16 cellular contexts compared by ENCODE assay signal in genomic region chr3:191105418-191105817, GRCh38.
DNase-seq lines count a peak whose midpoint lies in the region; ATAC-seq and TF ChIP-seq lines count a peak whose summit lies in the region.
"Had no signal": no experiment of that assay in that cellular context is flagged by ENCODE, and none has a peak within 500 bp of the region (broad histone marks: within the 10 kb centered on the region; RNA-seq: fewer than 3 reads in every experiment).

No MANE protein-coding gene starts in this region.

- H3K27ac ChIP-seq in right atrium auricular region, result no peak overlapping the region
- H3K27ac ChIP-seq: heart left ventricle, SK-N-MC had no signal

- no peaks in the 10 kb centered on the region for H3K27me3 Mint-ChIP-seq in activated CD4-positive, alpha-beta memory T cell treated with anti-CD3 and anti-CD28 coated beads, Interleukin-2, amount 10 ng/mL, durations not matched to agents 7 days and 5 days

- DNase-seq in kidney tubule cell (ENCODE audit: low spot score) (peak; percentile 20), right atrium auricular region (ENCODE audit: low spot score) (no peak), midbrain (lab: John Stamatoyannopoulos, UW) (no peak), T-helper 2 cell (no peak)
- no peak for DNase-seq in activated CD4-positive, alpha-beta memory T cell treated with anti-CD3 and anti-CD28 coated beads, Interleukin-2, amount 10 ng/mL, durations not matched to agents 7 days and 5 days
- DNase-seq: activated T-cell treated with anti-CD3 and anti-CD28 coated beads for 4 hours, DMS53, H9, heart left ventricle, NCI-H2171, nephron progenitor cell had no signal

- no peak overlapping the region for H3K4me3 Mint-ChIP-seq in activated CD4-positive, alpha-beta memory T cell treated with anti-CD3 and anti-CD28 coated beads, Interleukin-2, amount 10 ng/mL, durations not matched to agents 7 days and 5 days
- H3K4me3 Mint-ChIP-seq: H9, nephron progenitor cell had no signal

- H3K36me3 ChIP-seq in right atrium auricular region, result no peaks in the 10 kb centered on the region
- H3K36me3 ChIP-seq: heart left ventricle had no signal

- no peaks in the 10 kb centered on the region for H3K4me1 ChIP-seq in right atrium auricular region
- H3K4me1 ChIP-seq: heart left ventricle had no signal

- H3K9me3 ChIP-seq in right atrium auricular region, result no peaks in the 10 kb centered on the region
- H3K9me3 ChIP-seq: heart left ventricle had no signal

- ATAC-seq in GM18870 (IDR thresholded peaks at IDR 0.05; ENCODE audit: unreplicated experiment), result peak; percentile 66
- peak; percentile 87 for ATAC-seq in GM21619 (IDR thresholded peaks at IDR 0.05; ENCODE audit: unreplicated experiment)
- ATAC-seq in HG03135 (IDR thresholded peaks at IDR 0.05; ENCODE audit: unreplicated experiment), result peak; percentile 91
- ATAC-seq: heart left ventricle, left lobe of liver had no signal

- H3K4me1 Mint-ChIP-seq in activated CD4-positive, alpha-beta memory T cell treated with anti-CD3 and anti-CD28 coated beads, Interleukin-2, amount 10 ng/mL, durations not matched to agents 7 days and 5 days, result no peaks in the 10 kb centered on the region
- H3K4me1 Mint-ChIP-seq: H9, nephron progenitor cell had no signal

- H3K9me3 Mint-ChIP-seq in activated CD4-positive, alpha-beta memory T cell treated with anti-CD3 and anti-CD28 coated beads, Interleukin-2, amount 10 ng/mL, durations not matched to agents 7 days and 5 days, result no peaks in the 10 kb centered on the region
- H3K9me3 Mint-ChIP-seq: H9, nephron progenitor cell had no signal

- H3K4me3 ChIP-seq in right atrium auricular region, result no peak overlapping the region
- H3K4me3 ChIP-seq: heart left ventricle, SK-N-MC had no signal

- POLR2A ChIA-PET in activated CD4-positive, alpha-beta memory T cell treated with anti-CD3 and anti-CD28 coated beads, Interleukin-2, amount 10 ng/mL, durations not matched to agents 7 days and 5 days (lab: Charles Lee), result no interaction called here

- no peak for TF ChIP-seq CTCF in right atrium auricular region (IDR thresholded peaks at IDR 0.05)

- H3K27me3 ChIP-seq in right atrium auricular region, result no peaks in the 10 kb centered on the region
- H3K27me3 ChIP-seq: heart left ventricle had no signal

- CTCF ChIA-PET in activated CD4-positive, alpha-beta memory T cell treated with anti-CD3 and anti-CD28 coated beads, Interleukin-2, amount 10 ng/mL, durations not matched to agents 7 days and 5 days (lab: Charles Lee), result no interaction called here

- H3K27ac Mint-ChIP-seq in activated CD4-positive, alpha-beta memory T cell treated with anti-CD3 and anti-CD28 coated beads, Interleukin-2, amount 10 ng/mL, durations not matched to agents 7 days and 5 days, result no peak overlapping the region
- H3K27ac Mint-ChIP-seq: nephron progenitor cell had no signal

- H3K36me3 Mint-ChIP-seq in activated CD4-positive, alpha-beta memory T cell treated with anti-CD3 and anti-CD28 coated beads, Interleukin-2, amount 10 ng/mL, durations not matched to agents 7 days and 5 days (ENCODE audit: low read depth), result no peaks in the 10 kb centered on the region
